In the genomic region with DNA sequence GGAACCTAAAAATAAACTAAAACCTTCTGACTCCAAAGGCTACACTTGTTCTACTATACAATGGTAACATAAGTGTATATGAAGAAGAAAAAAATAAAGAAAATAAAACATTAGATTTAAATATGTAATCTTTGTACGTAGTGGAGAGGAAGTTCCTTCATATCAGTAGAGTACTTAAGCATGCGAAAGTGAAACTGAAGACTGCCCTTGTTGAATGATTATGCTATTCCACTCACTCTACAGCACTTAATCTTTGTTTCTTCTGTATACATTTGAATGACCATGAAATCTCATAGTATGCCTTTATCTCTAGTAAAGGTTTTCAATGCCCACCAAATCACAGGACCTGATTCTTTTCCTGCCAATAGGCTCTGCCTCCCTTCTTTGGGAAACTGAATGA, we compare ENCODE assay signal across 10 cellular contexts.
A peak's percentile ranks its signal among the peaks of the same experiment; 100 is the strongest.
DNase-seq lines count a peak whose midpoint lies in the region; ATAC-seq, FAIRE-seq and TF ChIP-seq lines count a peak whose summit lies in the region.
"Had no signal": no experiment of that assay in that cellular context is flagged by ENCODE, and none has a peak within 500 bp of the region (broad histone marks: within the 10 kb centered on the region; RNA-seq: fewer than 3 reads in every experiment).

No MANE protein-coding gene starts in this region.

- DNase-seq in DMS53 treated with DMSO at 0.1 percent for 48 hours (lab: John Stamatoyannopoulos, UW; ENCODE audit: unreplicated experiment) = peak; percentile 4
- no peak for DNase-seq in T-helper 2 cell treated with Interferon-gamma antibody and Interleukin-4, amounts not matched to agents 5 μg/mL and 100 μg/mL, for 36 hours (ENCODE audit: low spot score)
- DNase-seq in GM13977 (ENCODE audit: low spot score) = no peak
- no peak for DNase-seq in dorsolateral prefrontal cortex
- no peak for DNase-seq in HTR-8/SVneo (ENCODE audit: insufficient read length, low spot score)
- DNase-seq in cerebellar cortex (ENCODE audit: low spot score) = no peak
- DNase-seq: amniotic stem cell had no signal

- FAIRE-seq in HTR-8/SVneo (lab: Jason Lieb, UNC) = no peak

- peaks cover 2% of the 10 kb centered on the region for H3K27me3 Mint-ChIP-seq in T-helper 2 cell treated with Interferon-gamma antibody and Interleukin-4, amounts not matched to agents 5 μg/mL and 100 μg/mL, for 36 hours (ENCODE audit: low read depth)
- H3K27me3 Mint-ChIP-seq: progenitor cell of endocrine pancreas had no signal

- H3K4me3 ChIP-seq in dorsolateral prefrontal cortex = no peak overlapping the region

- H3K4me3 Mint-ChIP-seq in T-helper 2 cell treated with Interferon-gamma antibody and Interleukin-4, amounts not matched to agents 5 μg/mL and 100 μg/mL, for 36 hours = peak overlapping the region; percentile 57

- peaks cover 25% of the 10 kb centered on the region for H3K9me3 Mint-ChIP-seq in T-helper 2 cell treated with Interferon-gamma antibody and Interleukin-4, amounts not matched to agents 5 μg/mL and 100 μg/mL, for 36 hours

- in situ Hi-C loops in GM13977 (cut with MboI; ENCODE audit: low pct_unique_long_range_greater_than_20kb, low sequenced_read_pairs, unreplicated experiment) = no loop called here

- intact Hi-C loops in dorsolateral prefrontal cortex (cut with DNase I) = no loop called here

- ATAC-seq in GM19452 (IDR thresholded peaks at IDR 0.05; ENCODE audit: unreplicated experiment) (peak; percentile 85), HG03060 (IDR thresholded peaks at IDR 0.05; ENCODE audit: low read depth, unreplicated experiment) (peak; percentile 84)

- no peaks in the 10 kb centered on the region for H3K27me3 ChIP-seq in dorsolateral prefrontal cortex

- H3K27ac Mint-ChIP-seq in T-helper 2 cell treated with Interferon-gamma antibody and Interleukin-4, amounts not matched to agents 5 μg/mL and 100 μg/mL, for 36 hours = peak overlapping the region; percentile 62
- H3K27ac Mint-ChIP-seq: progenitor cell of endocrine pancreas had no signal

- TF ChIP-seq CTCF in GM13977 (IDR thresholded peaks at IDR 0.05; ENCODE audit: extremely low read depth, insufficient read depth, missing control alignments) (no peak), dorsolateral prefrontal cortex (IDR thresholded peaks at IDR 0.05 in 54 of 56, conservative IDR thresholded peaks at IDR 0.05 in 2 of 56; ENCODE audit: low read depth in 1 of 56, partially characterized antibody in 56 of 56) (no peak)

- H3K27ac ChIP-seq in dorsolateral prefrontal cortex = no peak overlapping the region

- peaks cover 7% of the 10 kb centered on the region for H3K36me3 Mint-ChIP-seq in T-helper 2 cell treated with Interferon-gamma antibody and Interleukin-4, amounts not matched to agents 5 μg/mL and 100 μg/mL, for 36 hours (ENCODE audit: low read depth)

- H3K4me1 Mint-ChIP-seq in T-helper 2 cell treated with Interferon-gamma antibody and Interleukin-4, amounts not matched to agents 5 μg/mL and 100 μg/mL, for 36 hours (ENCODE audit: low read depth) = peaks cover 15% of the 10 kb centered on the region
